In genomic region chr13:46184277-46184699, GRCh38 we compare ENCODE assay signal across 7 cellular contexts.
DNase-seq lines count a peak whose midpoint lies in the region; ATAC-seq and TF ChIP-seq lines count a peak whose summit lies in the region.

No MANE protein-coding gene starts in this region.

- no peak overlapping the region for H3K4me3 ChIP-seq in fibroblast of mammary gland (ENCODE audit: control insufficient read depth, low read depth, low read length)

- peak; percentile 32 for ATAC-seq in GM18858 (IDR thresholded peaks at IDR 0.05; ENCODE audit: unreplicated experiment)
- peak; percentile 44 for ATAC-seq in HG02759 (IDR thresholded peaks at IDR 0.05; ENCODE audit: unreplicated experiment)

- TF ChIP-seq CTCF in fibroblast of mammary gland (conservative IDR thresholded peaks at IDR 0.05; ENCODE audit: control insufficient read depth, insufficient read depth, low read depth, low read length), result peak; percentile 52

- DNase-seq in NCI-H82 treated with DMSO at 0.1 percent for 48 hours (lab: John Stamatoyannopoulos, UW; ENCODE audit: unreplicated experiment) (peak; percentile 35), fibroblast of mammary gland (ENCODE audit: low read depth) (peak; percentile 11), NCI-H128 (lab: John Stamatoyannopoulos, UW; ENCODE audit: unreplicated experiment) (no peak)
- peak in 2 of 3 experiments; percentile 45 to 48 for DNase-seq in activated CD8-positive, alpha-beta memory T cell treated with anti-CD3 and anti-CD28 coated beads for 48 hours (ENCODE audit: low read depth in 2 of 3, low spot score in 2 of 3)
- DNase-seq in stimulated activated CD4-positive, alpha-beta T cell treated with anti-CD3 and anti-CD28 coated beads, Interleukin-15, amount 100 ng/mL, for 1 hour (ENCODE audit: low read depth in 1 of 2, low spot score in 1 of 2), result peak; percentile 46 to 58
